ENCODE assay signal across 10 cellular contexts in the genomic region with DNA sequence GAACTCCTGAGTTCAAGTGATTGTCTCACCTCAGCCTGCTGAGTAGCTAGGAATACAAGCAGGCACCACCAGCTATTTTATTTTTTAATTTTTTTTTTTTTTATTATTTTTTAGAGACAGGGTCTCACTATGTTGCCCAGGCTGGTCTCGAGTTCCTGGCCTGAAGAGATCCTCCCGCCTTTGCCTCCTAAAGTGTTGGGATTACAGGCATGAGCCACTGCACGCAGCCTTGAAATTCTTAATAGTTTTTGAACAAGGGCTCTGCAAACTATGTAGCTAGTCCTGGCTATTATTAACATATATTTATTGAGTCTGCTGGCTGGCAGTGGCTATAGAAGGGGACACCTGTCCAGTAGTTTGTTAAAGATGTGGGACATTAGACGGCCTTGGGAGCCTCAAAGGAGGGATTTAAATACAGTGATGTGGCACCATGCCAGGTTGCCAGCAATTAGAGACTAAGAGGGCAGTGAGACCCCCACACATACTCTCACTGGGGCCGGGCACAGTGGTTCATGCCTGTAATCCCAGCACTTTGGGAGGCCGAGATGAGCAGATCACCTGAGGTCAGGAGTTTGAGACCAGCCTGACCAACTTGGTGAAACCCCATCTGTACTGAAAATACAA. TPM values are rescaled to one million over a fixed set of nuclear protein-coding genes. Genes with fewer than 3 reads are reported as not detected.
DNase-seq lines count a peak whose midpoint lies in the region; ATAC-seq and TF ChIP-seq lines count a peak whose summit lies in the region.
"Had no signal": no experiment of that assay in that cellular context is flagged by ENCODE, and none has a peak within 500 bp of the region (broad histone marks: within the 10 kb centered on the region; RNA-seq: fewer than 3 reads in every experiment).

No MANE protein-coding gene starts in this region.

- DNase-seq in activated naive CD4-positive, alpha-beta T cell treated with anti-CD3 and anti-CD28 coated beads, Interleukin-2, amount 10 ng/mL, durations not matched to agents 7 days and 5 days = no peak
- no peak for DNase-seq in activated naive CD4-positive, alpha-beta T cell treated with anti-CD3 and anti-CD28 coated beads, Interleukin-2, amount 50 U/mL, for 16 hours
- no peak for DNase-seq in T-helper 17 cell
- no peak for DNase-seq in endodermal cell
- no peak for DNase-seq in stimulated activated naive B cell treated with anti-CD40 and anti-IgM and Interleukin-4, amounts not matched to agents 10 μg/mL and 1 μg/mL and 100 μg/mL, for 72 hours
- DNase-seq in NCI-H2107 (lab: John Stamatoyannopoulos, UW) = no peak
- no peak for DNase-seq in cerebellar cortex (ENCODE audit: low spot score)
- DNase-seq in NCI-H2171 (lab: John Stamatoyannopoulos, UW) = no peak
- DNase-seq: cerebellar nuclear complex, kidney had no signal

- peak overlapping the region; percentile 44 for H3K9ac ChIP-seq in endodermal cell (ENCODE audit: extremely low read depth, low read length, poor library complexity, severe bottlenecking)

- no peaks in the 10 kb centered on the region for H3K27me3 Mint-ChIP-seq in activated naive CD4-positive, alpha-beta T cell treated with anti-CD3 and anti-CD28 coated beads, Interleukin-2, amount 10 ng/mL, durations not matched to agents 7 days and 5 days
- H3K27me3 Mint-ChIP-seq in T-helper 17 cell = no peaks in the 10 kb centered on the region
- peaks cover 3% of the 10 kb centered on the region for H3K27me3 Mint-ChIP-seq in endodermal cell (ENCODE audit: insufficient read depth)
- H3K27me3 Mint-ChIP-seq in stimulated activated naive B cell treated with anti-CD40 and anti-IgM and Interleukin-4, amounts not matched to agents 10 μg/mL and 1 μg/mL and 100 μg/mL, for 72 hours = no peaks in the 10 kb centered on the region

- CTCF ChIA-PET in activated naive CD4-positive, alpha-beta T cell treated with anti-CD3 and anti-CD28 coated beads, Interleukin-2, amount 10 ng/mL, durations not matched to agents 7 days and 5 days (lab: Charles Lee) = interaction anchor here (1.3 to 4.4 kb wide), 3 partner anchors 8 to 91 kb away, joined by 3 to 44 read pairs (median 3); no protein-coding TSS in a partner anchor

- H3K9me3 ChIP-seq in T-helper 17 cell (ENCODE audit: control insufficient read depth, low read length, poor library complexity, severe bottlenecking) (no peaks in the 10 kb centered on the region), endodermal cell (ENCODE audit: control insufficient read depth, low read length) (no peaks in the 10 kb centered on the region)

- H3K4me3 ChIP-seq in endodermal cell (ENCODE audit: low read length) = no peak overlapping the region

- peaks cover 67% of the 10 kb centered on the region for H3K36me3 Mint-ChIP-seq in activated naive CD4-positive, alpha-beta T cell treated with anti-CD3 and anti-CD28 coated beads, Interleukin-2, amount 10 ng/mL, durations not matched to agents 7 days and 5 days
- H3K36me3 Mint-ChIP-seq in T-helper 17 cell (ENCODE audit: low read depth) (peaks cover 5% of the 10 kb centered on the region), endodermal cell (ENCODE audit: low read depth) (no peaks in the 10 kb centered on the region)
- H3K36me3 Mint-ChIP-seq in stimulated activated naive B cell treated with anti-CD40 and anti-IgM and Interleukin-4, amounts not matched to agents 10 μg/mL and 1 μg/mL and 100 μg/mL, for 72 hours = peaks cover 5 to 12% of the 10 kb centered on the region in 2 donors

- H3K27ac Mint-ChIP-seq in activated naive CD4-positive, alpha-beta T cell treated with anti-CD3 and anti-CD28 coated beads, Interleukin-2, amount 10 ng/mL, durations not matched to agents 7 days and 5 days = peak overlapping the region; percentile 75
- H3K27ac Mint-ChIP-seq in T-helper 17 cell (peak overlapping the region; percentile 97), endodermal cell (peak overlapping the region; percentile 91)
- H3K27ac Mint-ChIP-seq in stimulated activated naive B cell treated with anti-CD40 and anti-IgM and Interleukin-4, amounts not matched to agents 10 μg/mL and 1 μg/mL and 100 μg/mL, for 72 hours = peak overlapping the region; percentile 95

- no peak for ATAC-seq in T-helper 17 cell
- ATAC-seq in stimulated activated naive B cell treated with anti-CD40 and anti-IgM and Interleukin-4, amounts not matched to agents 10 μg/mL and 1 μg/mL and 100 μg/mL, for 72 hours (replicated peaks) = no peak

- H3K27me3 ChIP-seq in endodermal cell (ENCODE audit: control insufficient read depth, insufficient read depth, low read length, poor library complexity, severe bottlenecking) = no peaks in the 10 kb centered on the region

- H3K9me3 Mint-ChIP-seq in activated naive CD4-positive, alpha-beta T cell treated with anti-CD3 and anti-CD28 coated beads, Interleukin-2, amount 10 ng/mL, durations not matched to agents 7 days and 5 days = no peaks in the 10 kb centered on the region
- H3K9me3 Mint-ChIP-seq in endodermal cell = no peaks in the 10 kb centered on the region
- peaks cover 0 to 7% of the 10 kb centered on the region in 2 donors for H3K9me3 Mint-ChIP-seq in stimulated activated naive B cell treated with anti-CD40 and anti-IgM and Interleukin-4, amounts not matched to agents 10 μg/mL and 1 μg/mL and 100 μg/mL, for 72 hours

- H3K4me3 Mint-ChIP-seq in activated naive CD4-positive, alpha-beta T cell treated with anti-CD3 and anti-CD28 coated beads, Interleukin-2, amount 10 ng/mL, durations not matched to agents 7 days and 5 days = no peak overlapping the region
- H3K4me3 Mint-ChIP-seq in T-helper 17 cell (peak overlapping the region; percentile 88), endodermal cell (no peak overlapping the region)
- H3K4me3 Mint-ChIP-seq in stimulated activated naive B cell treated with anti-CD40 and anti-IgM and Interleukin-4, amounts not matched to agents 10 μg/mL and 1 μg/mL and 100 μg/mL, for 72 hours = peak overlapping the region; percentile 72 to 73

- TF ChIP-seq CTCF in endodermal cell (conservative IDR thresholded peaks at IDR 0.05) = no peak

- peaks cover 84% of the 10 kb centered on the region for H3K4me1 Mint-ChIP-seq in activated naive CD4-positive, alpha-beta T cell treated with anti-CD3 and anti-CD28 coated beads, Interleukin-2, amount 10 ng/mL, durations not matched to agents 7 days and 5 days
- H3K4me1 Mint-ChIP-seq in T-helper 17 cell (peaks cover 68% of the 10 kb centered on the region), endodermal cell (peaks cover 25% of the 10 kb centered on the region)
- peaks cover 63 to 89% of the 10 kb centered on the region in 2 donors for H3K4me1 Mint-ChIP-seq in stimulated activated naive B cell treated with anti-CD40 and anti-IgM and Interleukin-4, amounts not matched to agents 10 μg/mL and 1 μg/mL and 100 μg/mL, for 72 hours

- H3K36me3 ChIP-seq in endodermal cell (ENCODE audit: control insufficient read depth, insufficient read depth, low read length) = no peaks in the 10 kb centered on the region

- WGBS in endodermal cell (ENCODE audit: insufficient coverage in 1 of 2, insufficient read length in 1 of 2), 2 experiments = 90 to 100% methylated on average over 4 to 6 of the region's 6 CpGs

- H3K4me1 ChIP-seq in endodermal cell (ENCODE audit: control insufficient read depth, insufficient read depth, low read length) = peaks cover 10% of the 10 kb centered on the region

- no peak overlapping the region for H3K27ac ChIP-seq in endodermal cell (ENCODE audit: low read depth, low read length)

RNA-seq across cellular contexts. Expression of gene TAF8, which starts 21.1 kb away (rescaled TPM):
- total RNA-seq in T-helper 17 cell (10 to 100 TPM; 28.7 to 35.3 TPM), endodermal cell (10 to 100 TPM; 27.9 to 31.0 TPM)
- 21.5 TPM for polyA plus RNA-seq in endodermal cell (2013, experiment 1 of 2)
- polyA plus RNA-seq in endodermal cell (2013, experiment 2 of 2) = 19.4 TPM

Comparison
In these comparisons a context has a peak if more than half of its experiments do, and no peak if none do; other contexts are left out.
1. H3K4me3 Mint-ChIP-seq: peak in T-helper 17 cell (single experiment) and stimulated activated naive B cell treated with anti-CD40 and anti-IgM and Interleukin-4, amounts not matched to agents 10 μg/mL and 1 μg/mL and 100 μg/mL, for 72 hours (2 of 2); none in activated naive CD4-positive, alpha-beta T cell treated with anti-CD3 and anti-CD28 coated beads, Interleukin-2, amount 10 ng/mL, durations not matched to agents 7 days and 5 days (single experiment) and endodermal cell (single experiment).
2. Peak in every context shown above with its lines, with median percentiles within 50 percentile points of each other: H3K27ac Mint-ChIP-seq.